ENCODE assay signal across 1 cellular context in the genomic region with DNA sequence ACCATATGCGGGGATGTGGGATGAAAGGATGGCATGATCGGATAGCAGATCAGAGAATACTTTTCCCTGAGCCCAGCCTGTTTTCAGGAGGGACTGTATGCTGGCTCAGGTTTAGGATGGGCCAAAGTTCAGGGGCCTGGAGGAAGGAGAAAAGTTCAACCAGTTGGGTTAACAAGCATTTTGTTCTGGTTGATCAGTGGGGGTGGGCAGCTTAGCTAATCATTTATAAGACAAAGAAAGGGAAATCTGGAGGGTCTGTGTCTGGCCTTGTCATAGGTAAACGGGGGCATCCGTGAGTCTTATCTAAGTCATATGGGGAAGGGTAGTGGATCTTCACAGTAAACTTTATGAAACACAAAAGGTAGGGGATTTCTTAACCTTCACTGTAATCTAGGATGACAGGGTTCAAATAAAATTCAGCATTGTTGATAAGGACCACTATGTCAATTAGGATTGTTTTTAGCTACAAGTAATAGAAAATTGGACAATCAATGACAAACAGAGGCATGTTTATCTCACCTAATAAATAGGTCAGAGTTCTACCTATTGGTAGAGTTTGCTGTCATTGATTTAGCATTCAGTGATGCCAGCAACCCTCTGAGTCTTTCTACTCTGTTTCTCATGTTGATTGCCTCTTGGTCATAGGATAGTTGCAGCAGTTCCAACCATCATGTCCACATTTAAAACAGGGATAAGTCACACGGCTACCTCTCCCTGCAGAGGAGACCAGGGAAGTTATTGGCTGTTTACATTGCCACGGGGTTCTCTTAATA.
TF ChIP-seq lines count a peak whose summit lies in the region.

No MANE protein-coding gene starts in this region.

TF ChIP-seq in HepG2, 621 proteins besides CTCF, POLR2A, EP300 and RAD21 (continued from another document):
- TF ChIP-seq CBX2 (IDR thresholded peaks at IDR 0.05; ENCODE audit: low read depth, low read length) (no peak), CBX2 (CRISPR knock-in tag; IDR thresholded peaks at IDR 0.05; ENCODE audit: low read depth) (no peak), DR1 (CRISPR knock-in tag; IDR thresholded peaks at IDR 0.05) (no peak), PRMT3 (CRISPR knock-in tag; IDR thresholded peaks at IDR 0.05; ENCODE audit: borderline replicate concordance, low read depth) (no peak), ZBTB42 (CRISPR knock-in tag; IDR thresholded peaks at IDR 0.05) (no peak), AKAP8 (CRISPR knock-in tag; IDR thresholded peaks at IDR 0.05) (no peak), ZNF761 (CRISPR knock-in tag; conservative IDR thresholded peaks at IDR 0.05) (0 out of 2 replicates have a peak, but pooled peaks have one; percentile 44), ZNF572 (CRISPR knock-in tag; IDR thresholded peaks at IDR 0.05) (no peak), HOXA9 (CRISPR knock-in tag; IDR thresholded peaks at IDR 0.05; ENCODE audit: borderline replicate concordance) (no peak)
TF ChIP-seq in HepG2: peak in this region for 95.
